In genomic region chr22:25494774-25495173, GRCh38 we compare ENCODE assay signal across 12 cellular contexts.
DNase-seq lines count a peak whose midpoint lies in the region; ATAC-seq, FAIRE-seq and TF ChIP-seq lines count a peak whose summit lies in the region.
"Had no signal": no experiment of that assay in that cellular context is flagged by ENCODE, and none has a peak within 500 bp of the region (broad histone marks: within the 10 kb centered on the region; RNA-seq: fewer than 3 reads in every experiment).

No MANE protein-coding gene starts in this region.

- H3K27ac ChIP-seq in H1 (ENCODE audit: low read depth, low read length) = no peak overlapping the region
- no peak overlapping the region for H3K27ac ChIP-seq in adrenal gland
- H3K27ac ChIP-seq: coronary artery had no signal

- H3K9me3 ChIP-seq in H1 (ENCODE audit: insufficient read depth in 2 of 2, low read depth in 1 of 2, low read length in 1 of 2) (no peaks in the 10 kb centered on the region), adrenal gland (replicated peaks in 1 of 3) (no peaks in the 10 kb centered on the region)

- no peaks in the 10 kb centered on the region for H3K79me1 ChIP-seq in H1 (ENCODE audit: low read depth, low read length)

- no peak overlapping the region for H3K14ac ChIP-seq in H1 (ENCODE audit: insufficient read length)

- no peak overlapping the region for H2AFZ ChIP-seq in H1 (ENCODE audit: low read length)

- no peak overlapping the region for H3K4me2 ChIP-seq in H1 (ENCODE audit: insufficient read depth in 1 of 2, low read depth in 2 of 2, low read length in 2 of 2)

- POLR2A ChIA-PET in H1 (lab: Charles Lee; ENCODE audit: partially characterized antibody) = interaction anchor here (0.8 to 2.3 kb wide), 3 partner anchors 10 to 17 kb away, joined by 3 to 8 read pairs (median 3); no protein-coding TSS in a partner anchor

- no peak overlapping the region for H3K9ac ChIP-seq in H1 (replicated peaks in 1 of 4; ENCODE audit: extremely low read depth in 1 of 4, low read depth in 3 of 4, low read length in 3 of 4)

- H3K27me3 Mint-ChIP-seq in mesothelial cell of epicardium (ENCODE audit: low read depth) = no peaks in the 10 kb centered on the region

- no peak overlapping the region for H2BK12ac ChIP-seq in H1 (ENCODE audit: low read depth, low read length)

- no peak overlapping the region for H2AK5ac ChIP-seq in H1 (ENCODE audit: low read depth, low read length)

- no peaks in the 10 kb centered on the region; a peak in 1 of 7 replicates for H3K4me1 ChIP-seq in H1 (replicated peaks in 1 of 4; ENCODE audit: control insufficient read depth in 3 of 4, insufficient read depth in 4 of 4, low read length in 3 of 4)
- H3K4me1 ChIP-seq in adrenal gland (replicated peaks in 1 of 2) = no peaks in the 10 kb centered on the region

- H3K9me3 Mint-ChIP-seq in mesothelial cell of epicardium = peaks cover 4% of the 10 kb centered on the region
- H3K9me3 Mint-ChIP-seq: activated T-cell treated with anti-CD3 and anti-CD28 coated beads, Interleukin-2, amount 50 U/mL, for 72 hours had no signal

- H2BK5ac ChIP-seq in H1 (ENCODE audit: low read depth, low read length) = no peak overlapping the region

- H3K4ac ChIP-seq in H1 (replicated peaks; ENCODE audit: insufficient read length, low read depth, low read length) = no peak overlapping the region

- no peak overlapping the region for H2BK20ac ChIP-seq in H1 (ENCODE audit: low read length)

- CTCF ChIA-PET in H1 (lab: Charles Lee; ENCODE audit: partially characterized antibody) = interaction anchor here (0.7 to 1.1 kb wide), 3 partner anchors 18 to 871 kb away, joined by 3 to 5 read pairs (median 4); no protein-coding TSS in a partner anchor

- H4K8ac ChIP-seq in H1 (ENCODE audit: extremely low read depth, insufficient read depth, low read length) = no peak overlapping the region

- H3K23ac ChIP-seq in H1 (ENCODE audit: insufficient read length) = no peak overlapping the region

- no peak overlapping the region for H2BK120ac ChIP-seq in H1 (replicated peaks; ENCODE audit: low read depth, low read length)

- no peaks in the 10 kb centered on the region for H3K79me2 ChIP-seq in H1 (ENCODE audit: control insufficient read depth in 1 of 2, insufficient read depth in 2 of 2, low read length in 2 of 2)

- peaks cover 45% of the 10 kb centered on the region for H3K36me3 Mint-ChIP-seq in mesothelial cell of epicardium

- no peak overlapping the region for H3K27ac Mint-ChIP-seq in mesothelial cell of epicardium
- H3K27ac Mint-ChIP-seq: activated T-cell treated with anti-CD3 and anti-CD28 coated beads, Interleukin-2, amount 50 U/mL, for 72 hours; T-cell had no signal

- no peak for TF ChIP-seq RAD21 in H1 (IDR thresholded peaks at IDR 0.05 in 1 of 2, conservative IDR thresholded peaks at IDR 0.05 in 1 of 2; ENCODE audit: low read depth in 2 of 2, low read length in 2 of 2)

- TF ChIP-seq CTCF in H1 (IDR thresholded peaks at IDR 0.05; ENCODE audit: control extremely low read depth in 1 of 3, insufficient read depth in 1 of 3, low read depth in 1 of 3, low read length in 3 of 3) = no peak
- no peak for TF ChIP-seq CTCF in adrenal gland (IDR thresholded peaks at IDR 0.05)
- TF ChIP-seq CTCF in mesothelial cell of epicardium (IDR thresholded peaks at IDR 0.05; ENCODE audit: unreplicated experiment) = no peak

- DNase-seq in GM18507 (ENCODE audit: extremely low spot score, insufficient read length, low read depth) (peak; percentile 45), H1 (ENCODE audit: low read depth in 1 of 2, low spot score in 2 of 2) (no peak), RCC 7860 (ENCODE audit: low spot score) (no peak), adrenal gland (no peak), SKM-1 (lab: John Stamatoyannopoulos, UW; ENCODE audit: unreplicated experiment) (no peak), mesothelial cell of epicardium (ENCODE audit: low spot score in 2 of 2, unreplicated experiment in 2 of 2) (no peak)
- DNase-seq: activated T-cell treated with anti-CD3 and anti-CD28 coated beads, Interleukin-2, amount 50 U/mL, for 72 hours; head of caudate nucleus; T-cell had no signal

- H3K23me2 ChIP-seq in H1 (ENCODE audit: low read depth, low read length) = no peaks in the 10 kb centered on the region

- 81% methylated on average over 3 of the region's 3 CpGs; no CpG with 5 or more reads in 1 of the 2 experiments for WGBS in H1 (ENCODE audit: extremely low coverage in 1 of 2, insufficient coverage in 1 of 2, insufficient read length in 1 of 2, insufficient replicate concordance in 2 of 2, low coverage in 1 of 2, low lambda C conversion rate in 2 of 2, missing lambda C conversion rate in 1 of 2), 2 experiments
- 55 to 80% (median 66%) methylated on average over 3 of the region's 3 CpGs for WGBS in adrenal gland, 4 donors

- no peak overlapping the region for H4K91ac ChIP-seq in H1 (replicated peaks; ENCODE audit: insufficient read length, low read length)

- ATAC-seq in GM21447 (IDR thresholded peaks at IDR 0.05; ENCODE audit: unreplicated experiment) (peak; percentile 94), HG03571 (IDR thresholded peaks at IDR 0.05; ENCODE audit: unreplicated experiment) (peak; percentile 61)
- ATAC-seq: T-cell had no signal

- peaks cover 20% of the 10 kb centered on the region for H3K4me1 Mint-ChIP-seq in mesothelial cell of epicardium
- H3K4me1 Mint-ChIP-seq: T-cell had no signal

- H2BK15ac ChIP-seq in H1 (ENCODE audit: low read length) = no peak overlapping the region

- no peaks in the 10 kb centered on the region for H4K20me1 ChIP-seq in H1 (replicated peaks in 1 of 2; ENCODE audit: control insufficient read depth in 1 of 2, insufficient read depth in 2 of 2, low read length in 2 of 2)

- FAIRE-seq in GM18507 (lab: Jason Lieb, UNC) (peak; percentile 99), H1 (lab: Jason Lieb, UNC) (no peak), RCC 7860 (lab: Jason Lieb, UNC) (no peak)

- H3K36me3 ChIP-seq in H1 (ENCODE audit: control insufficient read depth in 2 of 4, insufficient read depth in 4 of 4, low read length in 3 of 4) (no peaks in the 10 kb centered on the region; a peak in 1 of 8 replicates), adrenal gland (replicated peaks in 1 of 2) (no peaks in the 10 kb centered on the region)

- no peak overlapping the region for H4K5ac ChIP-seq in H1 (ENCODE audit: insufficient read length, low read depth, low read length)

- H3K4me3 Mint-ChIP-seq in mesothelial cell of epicardium = no peak overlapping the region
- H3K4me3 Mint-ChIP-seq: activated T-cell treated with anti-CD3 and anti-CD28 coated beads, Interleukin-2, amount 50 U/mL, for 72 hours; T-cell had no signal

- H3K4me3 ChIP-seq in H1 (ENCODE audit: extremely low read depth in 1 of 4, insufficient read depth in 2 of 4, low read depth in 3 of 4, low read length in 4 of 4) = no peak overlapping the region
- no peak overlapping the region for H3K4me3 ChIP-seq in adrenal gland
- H3K4me3 ChIP-seq: coronary artery had no signal

- H3K27me3 ChIP-seq in H1 (replicated peaks in 1 of 4; ENCODE audit: control insufficient read depth in 3 of 4, extremely low read depth in 1 of 4, insufficient read depth in 3 of 4, low read length in 3 of 4) (no peaks in the 10 kb centered on the region), adrenal gland (no peaks in the 10 kb centered on the region)

- no peak for TF ChIP-seq EP300 in H1 (IDR thresholded peaks at IDR 0.05; ENCODE audit: borderline replicate concordance in 1 of 2, low read depth in 2 of 2, low read length in 2 of 2)

- H3K56ac ChIP-seq in H1 (replicated peaks; ENCODE audit: insufficient read length, low read depth, low read length) = no peak overlapping the region

- intact Hi-C loops in adrenal gland (cut with DNase I) = no loop called here

- H3K18ac ChIP-seq in H1 (ENCODE audit: extremely low read depth, low read length) = peak overlapping the region; percentile 19; the same call in 1 of the 2 replicates

- TF ChIP-seq POLR2A in H1 (IDR thresholded peaks at IDR 0.05; ENCODE audit: control extremely low read depth in 1 of 2, low read depth in 2 of 2, low read length in 2 of 2) (no peak), adrenal gland (IDR thresholded peaks at IDR 0.05) (no peak)

TF ChIP-seq in H1, 55 proteins besides CTCF, POLR2A, EP300 and RAD21:
- peak; percentile 95 for TF ChIP-seq BACH1 (IDR thresholded peaks at IDR 0.05; ENCODE audit: low read length)
- no peak for TF ChIP-seq TAF1 (IDR thresholded peaks at IDR 0.05; ENCODE audit: low read depth, low read length)
- no peak for TF ChIP-seq CBX5 (IDR thresholded peaks at IDR 0.05; ENCODE audit: low read depth, low read length)
- TF ChIP-seq JUND (IDR thresholded peaks at IDR 0.05; ENCODE audit: low read length) = no peak
- peak; percentile 58; the same call in 1 of the 2 replicates for TF ChIP-seq MAFK (IDR thresholded peaks at IDR 0.05; ENCODE audit: low read depth, low read length)
